Comparison of ENCODE assay signal across 11 cellular contexts in genomic region chr3:111238896-111239295, GRCh38.
A peak's percentile ranks its signal among the peaks of the same experiment; 100 is the strongest.
DNase-seq lines count a peak whose midpoint lies in the region; ATAC-seq and TF ChIP-seq lines count a peak whose summit lies in the region.
"Had no signal": no experiment of that assay in that cellular context is flagged by ENCODE, and none has a peak within 500 bp of the region (broad histone marks: within the 10 kb centered on the region; RNA-seq: fewer than 3 reads in every experiment).

No MANE protein-coding gene starts in this region.

- peak; percentile 27 for DNase-seq in activated CD8-positive, alpha-beta T cell treated with anti-CD3 and anti-CD28 coated beads for 36 hours
- DNase-seq in posterior cingulate gyrus (no peak), MCF 10A (ENCODE audit: unreplicated experiment) (no peak), COLO829 (ENCODE audit: low spot score) (no peak), DMS153 (lab: John Stamatoyannopoulos, UW) (no peak)
- DNase-seq: adrenal gland, DMS 273 treated with DMSO at 0.1 percent for 48 hours, SW 1271 had no signal

- no TSS peak for BruUV-seq in MCF 10A (replicated peaks; lab: Mats Ljungman, UMichigan)

- H3K27me3 Mint-ChIP-seq in activated CD8-positive, alpha-beta T cell treated with anti-CD3 and anti-CD28 coated beads for 36 hours: no peaks in the 10 kb centered on the region
- no peaks in the 10 kb centered on the region for H3K27me3 Mint-ChIP-seq in MCF 10A (ENCODE audit: insufficient read depth, unreplicated experiment)

- H3K9me3 Mint-ChIP-seq in activated CD8-positive, alpha-beta T cell treated with anti-CD3 and anti-CD28 coated beads for 36 hours: peaks cover 16% of the 10 kb centered on the region
- peaks cover 6% of the 10 kb centered on the region for H3K9me3 Mint-ChIP-seq in MCF 10A (ENCODE audit: unreplicated experiment)

- CTCF ChIA-PET in activated CD8-positive, alpha-beta T cell treated with anti-CD3 and anti-CD28 coated beads for 36 hours (lab: Charles Lee): no interaction called here
- CTCF ChIA-PET in MCF 10A (lab: Yijun Ruan, JAX): no interaction called here

- POLR2A ChIA-PET in activated CD8-positive, alpha-beta T cell treated with anti-CD3 and anti-CD28 coated beads for 36 hours (lab: Charles Lee): no interaction called here
- POLR2A ChIA-PET in MCF 10A (lab: Yijun Ruan, JAX): no interaction called here

- TF ChIP-seq CTCF in activated CD8-positive, alpha-beta T cell treated with anti-CD3 and anti-CD28 coated beads for 36 hours (IDR thresholded peaks at IDR 0.05): no peak
- no peak for TF ChIP-seq CTCF in MCF 10A (IDR thresholded peaks at IDR 0.05; ENCODE audit: unreplicated experiment)

- H3K36me3 Mint-ChIP-seq in activated CD8-positive, alpha-beta T cell treated with anti-CD3 and anti-CD28 coated beads for 36 hours (ENCODE audit: low read depth): peaks cover 3% of the 10 kb centered on the region
- no peaks in the 10 kb centered on the region for H3K36me3 Mint-ChIP-seq in MCF 10A (ENCODE audit: insufficient read depth, unreplicated experiment)

- no peak overlapping the region for H3K4me3 Mint-ChIP-seq in activated CD8-positive, alpha-beta T cell treated with anti-CD3 and anti-CD28 coated beads for 36 hours
- no peak overlapping the region for H3K4me3 Mint-ChIP-seq in MCF 10A (ENCODE audit: unreplicated experiment)

- peaks cover 30% of the 10 kb centered on the region for H3K4me1 Mint-ChIP-seq in activated CD8-positive, alpha-beta T cell treated with anti-CD3 and anti-CD28 coated beads for 36 hours (ENCODE audit: low read depth)
- H3K4me1 Mint-ChIP-seq in MCF 10A (ENCODE audit: insufficient read depth, unreplicated experiment): peaks cover 8% of the 10 kb centered on the region

- ATAC-seq in GM18499 (IDR thresholded peaks at IDR 0.05; ENCODE audit: insufficient read depth, unreplicated experiment) (peak; percentile 98), GM19438 (IDR thresholded peaks at IDR 0.05; ENCODE audit: low read depth, unreplicated experiment) (peak; percentile 99), HG03025 (IDR thresholded peaks at IDR 0.05; ENCODE audit: low FRiP score, unreplicated experiment) (peak; percentile 68)
- ATAC-seq in activated CD8-positive, alpha-beta T cell treated with anti-CD3 and anti-CD28 coated beads for 36 hours: peak; percentile 96

- intact Hi-C loops in activated CD8-positive, alpha-beta T cell treated with anti-CD3 and anti-CD28 coated beads for 36 hours (cut with micrococcal nuclease): loop anchor here (10.0 kb wide), 2 partner anchors 306 to 424 kb away; partner anchors contain the start of gene CD96
- intact Hi-C loops in posterior cingulate gyrus (cut with DNase I) (no loop called here), MCF 10A (cut with micrococcal nuclease) (no loop called here)

- H3K27ac Mint-ChIP-seq in activated CD8-positive, alpha-beta T cell treated with anti-CD3 and anti-CD28 coated beads for 36 hours: no peak overlapping the region
- no peak overlapping the region for H3K27ac Mint-ChIP-seq in MCF 10A (ENCODE audit: low read depth, unreplicated experiment)
